13 cellular contexts compared by ENCODE assay signal in the genomic region with DNA sequence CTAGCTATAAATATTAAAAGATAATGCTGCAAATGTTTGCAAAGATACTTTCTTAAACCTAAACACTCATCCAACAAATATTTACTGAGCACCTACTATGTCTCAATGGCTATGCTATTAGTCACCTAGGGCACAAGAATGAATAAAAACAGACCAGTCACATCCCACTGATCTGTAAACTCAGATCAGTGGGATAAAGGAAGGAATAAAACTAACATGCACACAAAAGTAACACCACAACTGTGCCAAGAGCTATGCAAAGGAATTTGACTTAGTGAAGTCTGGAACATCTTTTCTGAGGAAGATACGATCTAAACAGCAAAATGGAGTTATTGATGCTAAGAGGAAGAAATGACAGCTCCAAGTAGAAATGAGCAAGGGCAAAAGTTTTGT. TPM values are rescaled to one million over a fixed set of nuclear protein-coding genes. Genes with fewer than 3 reads are reported as not detected.
DNase-seq lines count a peak whose midpoint lies in the region; ATAC-seq, FAIRE-seq and TF ChIP-seq lines count a peak whose summit lies in the region.
"Had no signal": no experiment of that assay in that cellular context is flagged by ENCODE, and none has a peak within 500 bp of the region (broad histone marks: within the 10 kb centered on the region; RNA-seq: fewer than 3 reads in every experiment).

No MANE protein-coding gene starts in this region.

- H3K4me1 ChIP-seq in Caco-2: peaks cover 8% of the 10 kb centered on the region
- H3K4me1 ChIP-seq in HepG2 (ENCODE audit: insufficient read depth, low read length): peaks cover 19% of the 10 kb centered on the region

- CTCF ChIA-PET in Caco-2 (lab: Charles Lee): no interaction called here
- CTCF ChIA-PET in HepG2 (lab: Yijun Ruan, JAX; ENCODE audit: low intra/inter-chr PET ratio, low total read pairs): no interaction called here

- no peaks in the 10 kb centered on the region for H3K36me3 ChIP-seq in Caco-2 (ENCODE audit: control insufficient read depth, insufficient read depth, low read length)
- no peaks in the 10 kb centered on the region for H3K36me3 ChIP-seq in HepG2 (replicated peaks in 1 of 2; ENCODE audit: control insufficient read depth in 1 of 2, insufficient read depth in 2 of 2, low read length in 2 of 2)

- TF ChIP-seq EP300 in HepG2 (IDR thresholded peaks at IDR 0.05; ENCODE audit: low read depth in 2 of 2, low read length in 2 of 2) (no peak), HepG2 (CRISPR knock-in tag; IDR thresholded peaks at IDR 0.05; ENCODE audit: borderline replicate concordance) (no peak)

- H3K27me3 Mint-ChIP-seq in Caco-2 (ENCODE audit: insufficient read depth, unreplicated experiment) (no peaks in the 10 kb centered on the region), memory B cell (no peaks in the 10 kb centered on the region), nephron progenitor cell (ENCODE audit: low read depth, poor library complexity) (no peaks in the 10 kb centered on the region)
- H3K27me3 Mint-ChIP-seq in activated naive CD8-positive, alpha-beta T cell treated with anti-CD3 and anti-CD28 coated beads, Interleukin-2, amount 10 ng/mL, durations not matched to agents 7 days and 5 days: no peaks in the 10 kb centered on the region

- no peaks in the 10 kb centered on the region for H3K36me3 Mint-ChIP-seq in Caco-2 (ENCODE audit: insufficient read depth, unreplicated experiment)
- H3K36me3 Mint-ChIP-seq in activated naive CD8-positive, alpha-beta T cell treated with anti-CD3 and anti-CD28 coated beads, Interleukin-2, amount 10 ng/mL, durations not matched to agents 7 days and 5 days: peaks cover 47% of the 10 kb centered on the region
- peaks cover 10% of the 10 kb centered on the region for H3K36me3 Mint-ChIP-seq in memory B cell
- H3K36me3 Mint-ChIP-seq in nephron progenitor cell (ENCODE audit: low read depth): peaks cover 22% of the 10 kb centered on the region

- H2AFZ ChIP-seq in HepG2 (ENCODE audit: low read length): no peak overlapping the region

- H3K4me2 ChIP-seq in HepG2 (ENCODE audit: low read depth, low read length): no peak overlapping the region

- DNase-seq in Caco-2 (no peak), HS-5 (ENCODE audit: low read depth) (peak; percentile 67), memory B cell (ENCODE audit: low spot score in 2 of 2) (no peak), nephron progenitor cell (no peak), NCI-H82 (lab: John Stamatoyannopoulos, UW) (no peak), SHP77 treated with DMSO at 0.1 percent for 48 hours (lab: John Stamatoyannopoulos, UW) (no peak), HepG2 (ENCODE audit: low spot score) (no peak)
- no peak for DNase-seq in activated naive CD8-positive, alpha-beta T cell treated with anti-CD3 and anti-CD28 coated beads, Interleukin-2, amount 10 ng/mL, durations not matched to agents 7 days and 5 days
- DNase-seq: activated CD4-positive, CD25-positive, alpha-beta regulatory T cell treated with anti-CD3 and anti-CD28 coated beads, Interleukin-2, amount 50 U/mL, for 72 hours; activated effector memory CD4-positive, alpha-beta T cell treated with Interleukin-2 at 50 U/mL for 16 hours; DMS 273 treated with DMSO at 0.1 percent for 48 hours; NCI-H187 had no signal

- H3K9ac ChIP-seq in HepG2 (ENCODE audit: insufficient read depth, low read depth, low read length): no peak overlapping the region

- 97% methylated on average over 1 of the region's 1 CpG for whole genome bisulfite sequencing in HepG2 (ENCODE audit: low lambda C conversion rate)

- TF ChIP-seq RAD21 in HepG2 (CRISPR knock-in tag; IDR thresholded peaks at IDR 0.05): no peak

- H3K9me3 Mint-ChIP-seq in Caco-2 (ENCODE audit: unreplicated experiment) (no peaks in the 10 kb centered on the region), memory B cell (peaks cover 2% of the 10 kb centered on the region), nephron progenitor cell (peaks cover 10% of the 10 kb centered on the region)
- peaks cover 2% of the 10 kb centered on the region for H3K9me3 Mint-ChIP-seq in activated naive CD8-positive, alpha-beta T cell treated with anti-CD3 and anti-CD28 coated beads, Interleukin-2, amount 10 ng/mL, durations not matched to agents 7 days and 5 days

- H3K9me3 ChIP-seq in Caco-2: no peaks in the 10 kb centered on the region
- no peaks in the 10 kb centered on the region for H3K9me3 ChIP-seq in HepG2 (ENCODE audit: low read length)

- BruUV-seq in Caco-2 (replicated peaks; lab: Mats Ljungman, UMichigan) (no TSS peak), HepG2 (replicated peaks; lab: Mats Ljungman, UMichigan) (no TSS peak)

- H3K4me1 Mint-ChIP-seq in Caco-2 (ENCODE audit: low read depth, unreplicated experiment): peaks cover 23% of the 10 kb centered on the region
- peaks cover 42% of the 10 kb centered on the region for H3K4me1 Mint-ChIP-seq in activated naive CD8-positive, alpha-beta T cell treated with anti-CD3 and anti-CD28 coated beads, Interleukin-2, amount 10 ng/mL, durations not matched to agents 7 days and 5 days
- H3K4me1 Mint-ChIP-seq in memory B cell: peaks cover 30% of the 10 kb centered on the region
- H3K4me1 Mint-ChIP-seq in nephron progenitor cell: no peaks in the 10 kb centered on the region

- H4K20me1 ChIP-seq in HepG2 (ENCODE audit: insufficient read depth, low read length): peaks cover 8% of the 10 kb centered on the region

- TF ChIP-seq CTCF in Caco-2 (IDR thresholded peaks at IDR 0.05; ENCODE audit: insufficient read depth in 1 of 2, low read depth in 1 of 2, low read length in 1 of 2, severe bottlenecking in 1 of 2, unreplicated experiment in 1 of 2) (no peak), nephron progenitor cell (IDR thresholded peaks at IDR 0.05) (no peak), HepG2 (CRISPR knock-in tag; IDR thresholded peaks at IDR 0.05) (no peak)

- POLR2A ChIA-PET in Caco-2 (lab: Charles Lee): no interaction called here
- POLR2A ChIA-PET in activated naive CD8-positive, alpha-beta T cell treated with anti-CD3 and anti-CD28 coated beads, Interleukin-2, amount 10 ng/mL, durations not matched to agents 7 days and 5 days (lab: Charles Lee): no interaction called here
- POLR2A ChIA-PET in HepG2 (lab: Yijun Ruan, JAX): no interaction called here

- intact Hi-C loops in Caco-2 (cut with micrococcal nuclease; ENCODE audit: unreplicated experiment) (no loop called here), HepG2 (cut with micrococcal nuclease; ENCODE audit: unreplicated experiment) (no loop called here)

- no peak for TF ChIP-seq POLR2A in HepG2 (IDR thresholded peaks at IDR 0.05; ENCODE audit: insufficient read depth in 1 of 2, low read depth in 2 of 2, low read length in 2 of 2)

- H3K4me3 ChIP-seq in Caco-2 (ENCODE audit: low read depth, low read length) (no peak overlapping the region), HepG2 (replicated peaks in 1 of 3; ENCODE audit: insufficient read depth in 1 of 3, low read depth in 2 of 3, low read length in 3 of 3) (no peak overlapping the region)

- no peak for ATAC-seq in activated naive CD8-positive, alpha-beta T cell treated with anti-CD3 and anti-CD28 coated beads, Interleukin-2, amount 10 ng/mL, durations not matched to agents 7 days and 5 days (ENCODE audit: low read depth)
- no peak for ATAC-seq in memory B cell (ENCODE audit: low read depth)
- ATAC-seq in HepG2: no peak
- ATAC-seq: sciatic nerve had no signal

- H3K27ac Mint-ChIP-seq in Caco-2 (ENCODE audit: unreplicated experiment) (peak overlapping the region; percentile 29), memory B cell (peak overlapping the region; percentile 67), nephron progenitor cell (no peak overlapping the region)
- H3K27ac Mint-ChIP-seq in activated naive CD8-positive, alpha-beta T cell treated with anti-CD3 and anti-CD28 coated beads, Interleukin-2, amount 10 ng/mL, durations not matched to agents 7 days and 5 days: peak overlapping the region; percentile 2

- H3K4me3 Mint-ChIP-seq in Caco-2 (ENCODE audit: unreplicated experiment) (no peak overlapping the region), memory B cell (peak overlapping the region; percentile 72), nephron progenitor cell (no peak overlapping the region)
- H3K4me3 Mint-ChIP-seq in activated naive CD8-positive, alpha-beta T cell treated with anti-CD3 and anti-CD28 coated beads, Interleukin-2, amount 10 ng/mL, durations not matched to agents 7 days and 5 days: no peak overlapping the region

- H3K27me3 ChIP-seq in Caco-2 (replicated peaks; ENCODE audit: control insufficient read depth, insufficient read depth, low read length): no peaks in the 10 kb centered on the region
- H3K27me3 ChIP-seq in HepG2 (ENCODE audit: control insufficient read depth in 1 of 2, insufficient read depth in 2 of 2, low read length in 2 of 2): no peaks in the 10 kb centered on the region

- no peak overlapping the region for H3K27ac ChIP-seq in HepG2 (ENCODE audit: extremely low read length, insufficient read depth, low read length)

- H3K79me2 ChIP-seq in HepG2 (ENCODE audit: insufficient read depth, low read length): peaks cover 3% of the 10 kb centered on the region

- FAIRE-seq in HepG2 (lab: Jason Lieb, UNC): no peak

- in situ Hi-C loops in HepG2 (cut with HindIII; ENCODE audit: extremely low pct_ligation_motif_present, low pct_unique_long_range_greater_than_20kb): no loop called here

RNA-seq across cellular contexts. Expression of a gene that starts 56.6 kb away (rescaled TPM):
- total RNA-seq in Caco-2 (2022): 29.6 and 34.3 TPM in 2 replicates
- total RNA-seq in activated naive CD8-positive, alpha-beta T cell treated with anti-CD3 and anti-CD28 coated beads, Interleukin-2, amount 10 ng/mL, durations not matched to agents 7 days and 5 days: 100 to 1,000 TPM; 146 to 157 TPM
- total RNA-seq in HepG2 (2016; rRNA removed; fragmentation: Illumina TruSeq; extraction: Trizol): 5.1 and 9.8 TPM in 2 replicates
- total RNA-seq in HepG2 (2016; cell fraction: cytosol; rRNA removed; fragmentation: Illumina TruSeq; extraction: Trizol; ENCODE audit: low read depth): 1.1 and 1.6 TPM in 2 replicates
- total RNA-seq in HepG2 (2016; cell fraction: insoluble cytoplasmic fraction; rRNA removed; fragmentation: Illumina TruSeq; extraction: Trizol): 7.4 and 8.5 TPM in 2 replicates
- 2.3 and 3.5 TPM in 2 replicates for total RNA-seq in HepG2 (2016; cell fraction: membrane; rRNA removed; fragmentation: Illumina TruSeq; extraction: Trizol)
- 36.8 and 38.2 TPM in 2 replicates for total RNA-seq in HepG2 (2016; cell fraction: nucleus; rRNA removed; fragmentation: Illumina TruSeq; extraction: Trizol)
- polyA plus RNA-seq in HepG2 (2011; rRNA removed): 14.9 and 16.4 TPM in 2 replicates
- 5.3 and 9.4 TPM in 2 replicates for polyA plus RNA-seq in HepG2 (2011; cell fraction: cytosol; rRNA removed)
- 24.6 and 25.9 TPM in 2 replicates for polyA plus RNA-seq in HepG2 (2011; cell fraction: nucleus; rRNA removed)
- polyA plus RNA-seq in HepG2 (2012): 12.7 and 15.0 TPM in 2 replicates
- polyA plus RNA-seq in HepG2 (2016; cell fraction: cytosol; fragmentation: Illumina TruSeq; extraction: Trizol; ENCODE audit: low read depth): 0.40 and 0.97 TPM in 2 replicates
- 4.2 and 6.6 TPM in 2 replicates for polyA plus RNA-seq in HepG2 (2016; cell fraction: insoluble cytoplasmic fraction; fragmentation: Illumina TruSeq; extraction: Trizol; ENCODE audit: low read depth)
- 1.3 and 1.9 TPM in 2 replicates for polyA plus RNA-seq in HepG2 (2016; cell fraction: membrane; fragmentation: Illumina TruSeq; extraction: Trizol; ENCODE audit: low read depth)
- polyA plus RNA-seq in HepG2 (2016; cell fraction: nucleus; fragmentation: Illumina TruSeq; extraction: Trizol; ENCODE audit: insufficient read depth, low read depth): 17.4 and 22.5 TPM in 2 replicates
- polyA minus RNA-seq in HepG2 (2011; rRNA and poly(A)+ RNA removed; ENCODE audit: low replicate concordance): 4.3 and 14.6 TPM in 2 replicates
- 9.0 and 9.7 TPM in 2 replicates for polyA minus RNA-seq in HepG2 (2011; cell fraction: cytosol; rRNA and poly(A)+ RNA removed)
- polyA minus RNA-seq in HepG2 (2011; cell fraction: nucleus; rRNA and poly(A)+ RNA removed): 226 and 257 TPM in 2 replicates
